ENCODE assay signal across 16 cellular contexts in the genomic region with DNA sequence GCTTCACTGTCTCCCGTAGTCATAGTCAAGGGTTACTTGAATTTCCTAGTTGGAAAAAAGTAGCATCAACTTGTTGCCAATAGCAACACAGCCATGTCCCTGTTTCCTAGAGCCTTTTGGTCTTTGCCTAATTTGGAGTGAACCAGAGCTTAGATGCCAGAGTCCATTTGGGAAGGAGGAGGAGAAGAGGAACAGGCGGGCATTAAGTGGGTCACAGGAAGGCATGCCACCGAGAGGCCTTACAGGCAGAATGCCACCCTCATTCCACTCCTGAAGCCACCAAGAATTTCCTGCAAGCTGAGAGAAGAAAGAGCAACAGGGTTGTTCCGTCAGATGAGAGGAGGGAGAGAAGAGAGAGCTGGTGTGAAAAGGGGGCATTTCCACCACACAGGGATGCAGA.
"Had no signal": no experiment of that assay in that cellular context is flagged by ENCODE, and none has a peak within 500 bp of the region (broad histone marks: within the 10 kb centered on the region; RNA-seq: fewer than 3 reads in every experiment).

No MANE protein-coding gene starts in this region.

- H3K9me3 Mint-ChIP-seq: dendritic cell treated with granulocyte-macrophage colony-stimulating factor and Interleukin-4, amounts not matched to agents 40 ng/mL and 50 ng/mL, for 4 days; naive B cell; stimulated activated naive B cell treated with anti-CD40 and anti-IgM and Interleukin-4, amounts not matched to agents 10 μg/mL and 1 μg/mL and 100 μg/mL, for 72 hours; stimulated activated naive CD8-positive, alpha-beta T cell treated with anti-CD3 and anti-CD28 coated beads, Interleukin-15, amount 100 ng/mL, for 72 hours had no signal

- H3K27ac Mint-ChIP-seq: dendritic cell treated with granulocyte-macrophage colony-stimulating factor and Interleukin-4, amounts not matched to agents 40 ng/mL and 50 ng/mL, for 4 days; stimulated activated naive B cell treated with anti-CD40 and anti-IgM and Interleukin-4, amounts not matched to agents 10 μg/mL and 1 μg/mL and 100 μg/mL, for 72 hours; stimulated activated naive CD8-positive, alpha-beta T cell treated with anti-CD3 and anti-CD28 coated beads, Interleukin-15, amount 100 ng/mL, for 72 hours had no signal

- FAIRE-seq: kidney had no signal

- H3K4me3 Mint-ChIP-seq: dendritic cell treated with granulocyte-macrophage colony-stimulating factor and Interleukin-4, amounts not matched to agents 40 ng/mL and 50 ng/mL, for 4 days; naive B cell; stimulated activated naive B cell treated with anti-CD40 and anti-IgM and Interleukin-4, amounts not matched to agents 10 μg/mL and 1 μg/mL and 100 μg/mL, for 72 hours; stimulated activated naive CD8-positive, alpha-beta T cell treated with anti-CD3 and anti-CD28 coated beads, Interleukin-15, amount 100 ng/mL, for 72 hours had no signal

- DNase-seq: esophagus squamous epithelium; foreskin fibroblast; glutamatergic neuron; kidney; left cardiac atrium; left ventricle myocardium superior; mesendoderm; naive B cell; ovary; stimulated activated CD4-positive, alpha-beta T cell treated with anti-CD3 and anti-CD28 coated beads, Interleukin-2, amount 100 ng/mL, for 24 hours; stimulated activated CD4-positive, alpha-beta T cell treated with anti-CD3 and anti-CD28 coated beads, Interleukin-4, amount 100 ng/mL, for 4 hours; stimulated activated naive B cell treated with anti-CD40 and anti-IgM and Interleukin-4, amounts not matched to agents 10 μg/mL and 1 μg/mL and 100 μg/mL, for 72 hours; stimulated activated naive CD8-positive, alpha-beta T cell treated with anti-CD3 and anti-CD28 coated beads, Interleukin-15, amount 100 ng/mL, for 72 hours; testis; trophoblast cell had no signal

- H3K36me3 Mint-ChIP-seq: naive B cell; stimulated activated naive B cell treated with anti-CD40 and anti-IgM and Interleukin-4, amounts not matched to agents 10 μg/mL and 1 μg/mL and 100 μg/mL, for 72 hours had no signal

- H3K4me1 Mint-ChIP-seq: stimulated activated naive CD8-positive, alpha-beta T cell treated with anti-CD3 and anti-CD28 coated beads, Interleukin-15, amount 100 ng/mL, for 72 hours had no signal
